In the genomic region with DNA sequence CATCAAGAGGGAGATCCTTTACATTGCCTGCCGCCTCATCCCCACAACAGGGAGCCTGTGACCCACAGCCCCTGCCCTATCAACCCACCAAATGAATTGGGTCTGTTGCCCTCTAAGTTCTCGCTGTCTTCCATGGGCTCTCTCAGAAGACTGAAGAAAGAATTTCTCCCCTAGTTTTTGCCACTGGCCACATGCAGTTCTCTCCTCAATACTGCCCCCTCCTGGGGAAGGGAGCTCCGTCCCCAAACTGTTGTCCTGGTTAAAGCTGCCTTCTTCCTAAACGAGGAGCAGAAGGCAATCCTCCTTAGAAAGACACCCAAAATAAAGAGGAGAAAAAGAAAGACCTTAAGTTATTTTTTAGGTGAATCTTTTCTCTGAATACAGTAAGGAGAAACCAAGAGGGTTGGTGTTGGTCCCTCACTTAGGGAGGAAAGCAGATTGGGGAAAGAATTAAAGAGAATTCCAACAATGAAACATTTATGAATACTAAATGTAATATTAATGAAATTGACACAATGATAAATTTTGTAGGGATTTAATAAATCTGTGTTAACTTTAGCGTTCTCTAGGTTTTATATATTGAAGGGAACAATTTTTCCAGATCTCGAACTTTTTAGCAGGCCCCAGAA, we compare ENCODE assay signal across 9 cellular contexts. TPM values are rescaled to one million over a fixed set of nuclear protein-coding genes. Genes with fewer than 3 reads are reported as not detected.
DNase-seq lines count a peak whose midpoint lies in the region; ATAC-seq and TF ChIP-seq lines count a peak whose summit lies in the region.
"Had no signal": no experiment of that assay in that cellular context is flagged by ENCODE, and none has a peak within 500 bp of the region (broad histone marks: within the 10 kb centered on the region; RNA-seq: fewer than 3 reads in every experiment).

No MANE protein-coding gene starts in this region.

- WGBS in adrenal gland, 4 donors: 31 to 46% (median 42%) methylated on average over 6 of the region's 6 CpGs
- 57 to 82% methylated on average over 2 to 5 of the region's 6 CpGs for WGBS in gastroesophageal sphincter (ENCODE audit: low coverage in 1 of 2), 2 donors

- no peaks in the 10 kb centered on the region for H3K4me1 ChIP-seq in Panc1 (ENCODE audit: control insufficient read depth, insufficient read depth, low read length)
- no peaks in the 10 kb centered on the region for H3K4me1 ChIP-seq in adrenal gland (replicated peaks in 1 of 2)
- H3K4me1 ChIP-seq in gastroesophageal sphincter: no peaks in the 10 kb centered on the region

- peak in 5 of 10 experiments; percentile 17 to 34 (median 21) for DNase-seq in CD4-positive, alpha-beta T cell
- DNase-seq in Panc1 (ENCODE audit: low read depth, low spot score) (no peak), adrenal gland (peak; percentile 47 to 76 (median 71)), islet precursor cell (peak; percentile 87)
- peak; percentile 23 to 35 for DNase-seq in stimulated activated CD4-positive, alpha-beta T cell treated with anti-CD3 and anti-CD28 coated beads, Interleukin-4, amount 100 ng/mL, for 4 hours

- no peaks in the 10 kb centered on the region for H3K4me1 Mint-ChIP-seq in CD4-positive, alpha-beta T cell (ENCODE audit: low read depth)

- in situ Hi-C loops in Panc1 (cut with HindIII; ENCODE audit: low pct_unique_long_range_greater_than_20kb, low sequenced_read_pairs): no loop called here

- peak; percentile 65 for TF ChIP-seq CTCF in CD4-positive, alpha-beta T cell (IDR thresholded peaks at IDR 0.05)
- TF ChIP-seq CTCF in Panc1 (IDR thresholded peaks at IDR 0.05) (peak; percentile 86), adrenal gland (IDR thresholded peaks at IDR 0.05) (peak; percentile 44 to 74 (median 56)), gastroesophageal sphincter (IDR thresholded peaks at IDR 0.05) (peak in 1 of 4 experiments; percentile 52)

- no peak for ATAC-seq in CD4-positive, alpha-beta T cell (ENCODE audit: poor library complexity)
- peak; percentile 62 for ATAC-seq in GM18519 (IDR thresholded peaks at IDR 0.05; ENCODE audit: low FRiP score, unreplicated experiment)
- peak; percentile 73 for ATAC-seq in HG03432 (IDR thresholded peaks at IDR 0.05; ENCODE audit: unreplicated experiment)
- ATAC-seq in Panc1: no peak
- no peak for ATAC-seq in gastroesophageal sphincter

- POLR2A ChIA-PET in CD4-positive, alpha-beta T cell (lab: Charles Lee): no interaction called here
- POLR2A ChIA-PET in Panc1 (lab: Charles Lee): no interaction called here

- no peaks in the 10 kb centered on the region for H3K36me3 ChIP-seq in Panc1 (ENCODE audit: control insufficient read depth, insufficient read depth, low read length)
- no peaks in the 10 kb centered on the region for H3K36me3 ChIP-seq in adrenal gland (replicated peaks in 1 of 2)
- no peaks in the 10 kb centered on the region for H3K36me3 ChIP-seq in gastroesophageal sphincter

- no peak overlapping the region for H3K27ac Mint-ChIP-seq in CD4-positive, alpha-beta T cell

- H3K4me3 ChIP-seq in Panc1 (ENCODE audit: low read depth in 2 of 2, low read length in 2 of 2) (no peak overlapping the region), adrenal gland (no peak overlapping the region), gastroesophageal sphincter (no peak overlapping the region)
- H3K4me3 ChIP-seq: SK-N-MC had no signal

- intact Hi-C loops in CD4-positive, alpha-beta T cell (cut with DNase I, micrococcal nuclease): loop anchor here (1.0 to 2.0 kb wide), 2 partner anchors 1174 to 1175 kb away; no protein-coding TSS in a partner anchor
- intact Hi-C loops in Panc1 (cut with micrococcal nuclease; ENCODE audit: unreplicated experiment) (loop anchor here (5.0 to 10.0 kb wide), 3 partner anchors 253 to 1114 kb away; no protein-coding TSS in a partner anchor), adrenal gland (cut with DNase I) (loop anchor here (10.0 kb wide), 3 partner anchors 834 to 1184 kb away; no protein-coding TSS in a partner anchor)

- no peak for TF ChIP-seq EP300 in gastroesophageal sphincter (IDR thresholded peaks at IDR 0.05)

- peaks cover 43% of the 10 kb centered on the region for H3K27me3 Mint-ChIP-seq in CD4-positive, alpha-beta T cell

- no peaks in the 10 kb centered on the region for H3K9me3 ChIP-seq in CD4-positive, alpha-beta T cell (ENCODE audit: control insufficient read depth, low read length)
- H3K9me3 ChIP-seq in Panc1 (ENCODE audit: control insufficient read depth, insufficient read depth, low read depth, low read length) (no peaks in the 10 kb centered on the region), adrenal gland (replicated peaks in 1 of 3) (no peaks in the 10 kb centered on the region), gastroesophageal sphincter (no peaks in the 10 kb centered on the region)

- no peak for TF ChIP-seq POLR2A in adrenal gland (IDR thresholded peaks at IDR 0.05)
- no peak for TF ChIP-seq POLR2A in gastroesophageal sphincter (IDR thresholded peaks at IDR 0.05)

- CTCF ChIA-PET in CD4-positive, alpha-beta T cell (lab: Charles Lee): interaction anchor here (0.7 to 2.6 kb wide), 8 partner anchors 9 to 1179 kb away, joined by 3 to 24 read pairs (median 3); no protein-coding TSS in a partner anchor
- CTCF ChIA-PET in Panc1 (lab: Charles Lee): no interaction called here

- H3K27ac ChIP-seq in CD4-positive, alpha-beta T cell (ENCODE audit: low read depth, low read length): no peak overlapping the region
- H3K27ac ChIP-seq in Panc1 (ENCODE audit: low read length): no peak overlapping the region
- H3K27ac ChIP-seq in adrenal gland: no peak overlapping the region
- no peak overlapping the region for H3K27ac ChIP-seq in gastroesophageal sphincter
- H3K27ac ChIP-seq: SK-N-MC had no signal

- no peaks in the 10 kb centered on the region for H3K36me3 Mint-ChIP-seq in CD4-positive, alpha-beta T cell (ENCODE audit: low read depth)

- no peaks in the 10 kb centered on the region for H3K9me3 Mint-ChIP-seq in CD4-positive, alpha-beta T cell

- no TSS peak for BruUV-seq in Panc1 (replicated peaks; lab: Mats Ljungman, UMichigan)

- H3K27me3 ChIP-seq in CD4-positive, alpha-beta T cell (ENCODE audit: control insufficient read depth, insufficient read depth, low read length): peaks cover 18% of the 10 kb centered on the region
- H3K27me3 ChIP-seq in Panc1 (ENCODE audit: control insufficient read depth, insufficient read depth, low read length) (no peaks in the 10 kb centered on the region), adrenal gland (peaks cover 5% of the 10 kb centered on the region), gastroesophageal sphincter (peaks cover 13% of the 10 kb centered on the region)

- H3K4me3 Mint-ChIP-seq in CD4-positive, alpha-beta T cell: no peak overlapping the region

RNA-seq across cellular contexts. Expression of a gene that starts 31.1 kb away (rescaled TPM):
- not detected for total RNA-seq in CD4-positive, alpha-beta T cell
- 43.2 TPM for total RNA-seq in Panc1 (2021; ENCODE audit: unreplicated experiment)
- polyA plus RNA-seq in Panc1 (2012; ENCODE audit: insufficient read length): 17.9 TPM
- 10 to 100 TPM in 6 of 8 donors, 1 to 10 TPM in 2; 8.9 to 18.3 (median 12.7) TPM for total RNA-seq in adrenal gland
- 1 to 10 TPM; 5.8 to 6.8 (median 6.4) TPM for polyA plus RNA-seq in adrenal gland
- 1 to 10 TPM; 2.2 to 6.7 (median 3.4) TPM for total RNA-seq in gastroesophageal sphincter

Comparison
In these comparisons a context has a peak if more than half of its experiments do, and no peak if none do; other contexts are left out.
1. ATAC-seq: peak in GM18519 (single experiment) and HG03432 (single experiment); none in CD4-positive, alpha-beta T cell (single experiment), Panc1 (single experiment) and gastroesophageal sphincter (single experiment).